Comparison of ENCODE assay signal across 26 cellular contexts in genomic region chr1:169943963-169944526, GRCh38. TPM values are rescaled to one million over a fixed set of nuclear protein-coding genes. Genes with fewer than 3 reads are reported as not detected.
A peak's percentile ranks its signal among the peaks of the same experiment; 100 is the strongest.
DNase-seq lines count a peak whose midpoint lies in the region; ATAC-seq, FAIRE-seq and TF ChIP-seq lines count a peak whose summit lies in the region.
"Had no signal": no experiment of that assay in that cellular context is flagged by ENCODE, and none has a peak within 500 bp of the region (broad histone marks: within the 10 kb centered on the region; RNA-seq: fewer than 3 reads in every experiment).

No MANE protein-coding gene starts in this region.

- 0 out of 4 replicates have a peak overlapping the region, but pooled peaks of 1 of the 2 experiments have one; percentile 1 for H3K9ac ChIP-seq in K562 (ENCODE audit: insufficient read depth in 1 of 2, low read depth in 2 of 2, low read length in 2 of 2)
- H3K9ac ChIP-seq in kidney (ENCODE audit: low read length in 2 of 2), result no peak overlapping the region
- H3K9ac ChIP-seq: BLaER1 had no signal

- in situ Hi-C loops in K562 (cut with MboI), result no loop called here
- in situ Hi-C loops in G401 (cut with HindIII; ENCODE audit: low sequenced_read_pairs), result no loop called here

- H3K79me2 ChIP-seq in K562 (ENCODE audit: control insufficient read depth, insufficient read depth, low read length), result no peaks in the 10 kb centered on the region

- H2AFZ ChIP-seq in K562 (ENCODE audit: low read depth, low read length), result no peak overlapping the region

- no peaks in the 10 kb centered on the region for H3K36me3 ChIP-seq in HEK293 (ENCODE audit: control insufficient read depth in 2 of 2, insufficient read depth in 1 of 2, low read length in 2 of 2)
- H3K36me3 ChIP-seq in K562 (ENCODE audit: control insufficient read depth, insufficient read depth, low read length), result no peaks in the 10 kb centered on the region
- no peaks in the 10 kb centered on the region for H3K36me3 ChIP-seq in kidney (ENCODE audit: control insufficient read depth in 1 of 2, insufficient read depth in 2 of 2, low read length in 2 of 2)
- H3K36me3 ChIP-seq in esophagus squamous epithelium, result peaks cover 0 to 17% (median 0%) of the 10 kb centered on the region in 3 donors
- H3K36me3 ChIP-seq in small intestine (ENCODE audit: control insufficient read depth in 2 of 2, insufficient read depth in 2 of 2, low read length in 2 of 2), result no peaks in the 10 kb centered on the region

- H3K4me1 ChIP-seq in HEK293 (ENCODE audit: control insufficient read depth, insufficient read depth, low read length) (peaks cover 9% of the 10 kb centered on the region), K562 (replicated peaks in 1 of 2; ENCODE audit: control insufficient read depth in 2 of 2, insufficient read depth in 2 of 2, low read length in 2 of 2) (no peaks in the 10 kb centered on the region), kidney (ENCODE audit: control insufficient read depth in 1 of 2, insufficient read depth in 1 of 2, low read depth in 1 of 2, low read length in 2 of 2) (no peaks in the 10 kb centered on the region), esophagus squamous epithelium (peaks cover 0 to 6% (median 0%) of the 10 kb centered on the region in 3 donors), small intestine (ENCODE audit: control insufficient read depth in 2 of 2, insufficient read depth in 1 of 2, low read depth in 1 of 2, low read length in 1 of 2) (peaks cover 0 to 3% of the 10 kb centered on the region in 2 donors)
- H3K4me1 ChIP-seq: BLaER1 had no signal

- BruUV-seq in K562 (replicated peaks; lab: Mats Ljungman, UMichigan), result no TSS peak

- no peak for TF ChIP-seq EP300 in K562 (IDR thresholded peaks at IDR 0.05; ENCODE audit: low read length)

- no peak for TF ChIP-seq CTCF in HEK293 (tag by site-specific recombination; IDR thresholded peaks at IDR 0.05)
- no peak for TF ChIP-seq CTCF in K562 (IDR thresholded peaks at IDR 0.05 in 2 of 3, conservative IDR thresholded peaks at IDR 0.05 in 1 of 3; ENCODE audit: insufficient read depth in 2 of 3, low read depth in 1 of 3, low read length in 3 of 3)
- TF ChIP-seq CTCF in kidney (IDR thresholded peaks at IDR 0.05; ENCODE audit: borderline replicate concordance, extremely low read depth, insufficient read depth), result no peak
- TF ChIP-seq CTCF in esophagus squamous epithelium (IDR thresholded peaks at IDR 0.05), result no peak

- no peaks in the 10 kb centered on the region for H4K20me1 ChIP-seq in K562 (replicated peaks; ENCODE audit: control insufficient read depth, insufficient read depth, low read length)
- H4K20me1 ChIP-seq: BLaER1 had no signal

- no peaks in the 10 kb centered on the region for H3K9me1 ChIP-seq in K562 (ENCODE audit: control insufficient read depth, insufficient read depth, low read length)

- POLR2A ChIA-PET in HEK293 (lab: Yijun Ruan, JAX) (no interaction called here), K562 (lab: Yijun Ruan, JAX) (interaction anchor here (0.7 to 1.1 kb wide), 2 partner anchors 18 to 93 kb away, joined by 3 read pairs; no protein-coding TSS in a partner anchor)

- FAIRE-seq in K562 (lab: Jason Lieb, UNC) (no peak), kidney (lab: Jason Lieb, UNC) (no peak), small intestine (lab: Jason Lieb, UNC) (no peak)

- H3K27me3 ChIP-seq in K562 (ENCODE audit: control insufficient read depth in 2 of 2, insufficient read depth in 2 of 2, low read length in 2 of 2) (no peaks in the 10 kb centered on the region), esophagus squamous epithelium (no peaks in the 10 kb centered on the region), small intestine (ENCODE audit: control insufficient read depth in 2 of 2, insufficient read depth in 2 of 2, low read length in 2 of 2) (no peaks in the 10 kb centered on the region)
- H3K27me3 ChIP-seq: BLaER1 had no signal

- DNase-seq in K562 (ENCODE audit: extremely low read depth in 1 of 4, low spot score in 3 of 4), result no peak
- DNase-seq in kidney, result peak; percentile 58
- peak; percentile 54 for DNase-seq in sciatic nerve (ENCODE audit: low spot score)
- DNase-seq in G401 (ENCODE audit: low spot score), result no peak
- DNase-seq in esophagus squamous epithelium (lab: John Stamatoyannopoulos, UW), result no peak
- DNase-seq in small intestine, result no peak
- DNase-seq: CD4-positive, CD25-positive, alpha-beta regulatory T cell; DMS153; DND-41; GOT3; HCEC 1CT; Karpas-422; NCI-H1092; NCI-H1417 treated with DMSO at 0.1 percent for 48 hours; NCI-H1694 treated with DMSO at 0.1 percent for 48 hours; NCI-H2081; NCI-H2171; NCI-H226; NCI-H510A; NCI-H69; SIG-M5 had no signal

- TF ChIP-seq POLR2A in K562 (conservative IDR thresholded peaks at IDR 0.05) (no peak), esophagus squamous epithelium (IDR thresholded peaks at IDR 0.05) (no peak)

- H3K27ac ChIP-seq in HEK293 (ENCODE audit: extremely low read depth, low read depth, low read length) (no peak overlapping the region), K562 (ENCODE audit: extremely low read depth, low read depth, low read length) (no peak overlapping the region), kidney (ENCODE audit: low read depth in 2 of 2, low read length in 2 of 2) (no peak overlapping the region), esophagus squamous epithelium (no peak overlapping the region), small intestine (ENCODE audit: low read depth in 1 of 2, low read length in 1 of 2) (no peak overlapping the region)
- H3K27ac ChIP-seq: BLaER1, HL-60, RWPE1, SK-N-MC had no signal

- CTCF ChIA-PET in HEK293 (lab: Yijun Ruan, JAX), result no interaction called here
- CTCF ChIA-PET in K562 (lab: Yijun Ruan, JAX; ENCODE audit: low intra/inter-chr PET ratio), result no interaction called here

- H3K9me3 ChIP-seq in HEK293 (ENCODE audit: control insufficient read depth, insufficient read depth, low read depth, low read length) (no peaks in the 10 kb centered on the region), K562 (replicated peaks; ENCODE audit: control insufficient read depth, insufficient read depth, low read depth, low read length) (no peaks in the 10 kb centered on the region), kidney (ENCODE audit: control insufficient read depth in 1 of 2, low read length in 2 of 2) (no peaks in the 10 kb centered on the region), esophagus squamous epithelium (no peaks in the 10 kb centered on the region), small intestine (ENCODE audit: control insufficient read depth, low read depth) (no peaks in the 10 kb centered on the region)
- H3K9me3 ChIP-seq: BLaER1 had no signal

- WGBS in K562 (ENCODE audit: insufficient coverage, low coverage, missing lambda C conversion rate), result 28% methylated on average over 17 of the region's 17 CpGs
- WGBS in esophagus squamous epithelium, 2 donors, result 94 to 96% methylated on average over 11 to 12 of the region's 17 CpGs
- WGBS in small intestine, 3 donors, result 89 to 90% (median 90%) methylated on average over 17 of the region's 17 CpGs

- H3K4me3 ChIP-seq in HEK293 (ENCODE audit: low read depth, low read length) (no peak overlapping the region), K562 (no peak overlapping the region), kidney (ENCODE audit: low read length in 2 of 2) (no peak overlapping the region), esophagus squamous epithelium (no peak overlapping the region), small intestine (ENCODE audit: low read depth in 1 of 2, low read length in 2 of 2) (no peak overlapping the region)
- H3K4me3 ChIP-seq: BLaER1, SK-N-MC had no signal

- ATAC-seq in K562, result peak; percentile 32; the same call in 2 of the 3 replicates
- ATAC-seq in sciatic nerve, result no peak

- no peak for TF ChIP-seq RAD21 in K562 (CRISPR knock-in tag; conservative IDR thresholded peaks at IDR 0.05 in 1 of 2, IDR thresholded peaks at IDR 0.05 in 1 of 2)

- intact Hi-C loops in K562 (cut with micrococcal nuclease) (no loop called here), kidney (cut with DNase I) (no loop called here), sciatic nerve (cut with DNase I) (no loop called here), esophagus squamous epithelium (cut with DNase I) (no loop called here)

- no peak overlapping the region for H3K4me2 ChIP-seq in K562 (ENCODE audit: insufficient read depth, low read length)
- H3K4me2 ChIP-seq: BLaER1 had no signal

TF ChIP-seq in K562, 482 proteins besides CTCF, POLR2A, EP300 and RAD21:
- no peak for TF ChIP-seq FOXA1 (IDR thresholded peaks at IDR 0.05; ENCODE audit: borderline replicate concordance)
- TF ChIP-seq MYNN (IDR thresholded peaks at IDR 0.05), result no peak
- peak; percentile 16; the same call in 1 of the 2 replicates for TF ChIP-seq MYNN (CRISPR knock-in tag; IDR thresholded peaks at IDR 0.05)

RNA-seq across cellular contexts. Expression of gene SCYL3, which starts 50.3 kb away (rescaled TPM):
- total RNA-seq in K562 (2011; cell fraction: chromatin; rRNA removed; ENCODE audit: low replicate concordance), result 12.3 and 14.4 TPM in 2 replicates
- 6.8 and 10.0 TPM in 2 replicates for total RNA-seq in K562 (2011; cell fraction: nucleolus; rRNA removed)
- total RNA-seq in K562 (2011; cell fraction: nucleoplasm; rRNA removed), result 7.6 and 9.6 TPM in 2 replicates
- total RNA-seq in K562 (2014; rRNA removed) (4.4 and 5.5 TPM in 2 replicates), K562 (2014; rRNA removed; fragmentation: Illumina TruSeq; extraction: Trizol) (8.2 and 8.7 TPM in 2 replicates), K562 (2015; rRNA removed; fragmentation: Illumina TruSeq; extraction: Trizol) (6.6 and 7.9 TPM in 2 replicates), K562 (2021) (7.4 and 7.5 TPM in 2 replicates), kidney (14.8 TPM), sciatic nerve (12.1 TPM), esophagus squamous epithelium (10 to 100 TPM in 1 of 4 donors, 1 to 10 TPM in 3; 4.8 to 10.1 (median 9.2) TPM)
- polyA plus RNA-seq in K562 (2011; rRNA removed) (9.6 and 11.4 TPM in 2 replicates), K562 (2014; fragmentation: Illumina TruSeq; extraction: Trizol) (6.4 and 6.8 TPM in 2 replicates), K562 (2014; fragmentation: Nextera tagmentation; extraction: Ambion mirVana) (1 to 10 TPM; 3.6 to 5.7 TPM), K562 (2014; rRNA removed) (4.4 and 7.1 TPM in 2 replicates), kidney (ENCODE audit: insufficient read depth, low read depth, low replicate concordance) (5.6 TPM), small intestine (1 to 10 TPM; 4.4 to 6.7 (median 4.6) TPM)
- 3.4 and 5.7 TPM in 2 replicates for polyA plus RNA-seq in K562 (2011; cell fraction: cytosol; rRNA removed)
- 13.9 and 14.4 TPM in 2 replicates for polyA plus RNA-seq in K562 (2011; cell fraction: nucleus; rRNA removed)
- 4.3 and 4.9 TPM in 2 replicates for polyA plus RNA-seq in K562 (2012)
- polyA minus RNA-seq in K562 (2011; rRNA and poly(A)+ RNA removed), result 18.6 and 21.9 TPM in 2 replicates
- polyA minus RNA-seq in K562 (2011; cell fraction: cytosol; rRNA and poly(A)+ RNA removed), result 3.1 and 4.6 TPM in 2 replicates
- polyA minus RNA-seq in K562 (2011; cell fraction: nucleus; rRNA and poly(A)+ RNA removed), result 15.6 and 19.8 TPM in 2 replicates
- total RNA-seq in G401 (2014; rRNA removed; shearing (Covaris generic)), result 2.0 and 10.2 TPM in 2 replicates

Comparison
In these comparisons a context has a peak if more than half of its experiments do, and no peak if none do; other contexts are left out.
1. DNase-seq: peak in kidney (single experiment) and sciatic nerve (single experiment); none in K562 (0 of 4), G401 (single experiment), esophagus squamous epithelium (single experiment) and small intestine (single experiment).